In genomic region chr14:93943052-93943451, GRCh38 we compare ENCODE assay signal across 19 cellular contexts. TPM values are rescaled to one million over a fixed set of nuclear protein-coding genes. Genes with fewer than 3 reads are reported as not detected.
DNase-seq lines count a peak whose midpoint lies in the region; ATAC-seq and TF ChIP-seq lines count a peak whose summit lies in the region.
"Had no signal": no experiment of that assay in that cellular context is flagged by ENCODE, and none has a peak within 500 bp of the region (broad histone marks: within the 10 kb centered on the region; RNA-seq: fewer than 3 reads in every experiment).

No MANE protein-coding gene starts in this region.

- WGBS in esophagus muscularis mucosa, result 82% methylated on average over 10 of the region's 10 CpGs

- DNase-seq in Daoy (ENCODE audit: low read depth) (peak; percentile 71), NCI-H82 treated with DMSO at 0.1 percent for 48 hours (lab: John Stamatoyannopoulos, UW; ENCODE audit: unreplicated experiment) (peak; percentile 51), esophagus muscularis mucosa (ENCODE audit: extremely low spot score) (no peak), Karpas-422 (no peak)
- DNase-seq: activated CD4-positive, alpha-beta T cell treated with anti-CD3 and anti-CD28 coated beads, Interleukin-2, amount 10 ng/mL, durations not matched to agents 24 days and 14 days; activated effector memory CD4-positive, alpha-beta T cell treated with Interleukin-2 at 50 U/mL for 16 hours; CD4-positive, alpha-beta memory T cell; DMS79; KG1; NCI-H1048; NCI-H510A treated with DMSO at 0.1 percent for 48 hours had no signal

- H3K79me2 ChIP-seq in Karpas-422 (ENCODE audit: low read length), result no peaks in the 10 kb centered on the region
- H3K79me2 ChIP-seq: hepatocyte had no signal

- TF ChIP-seq POLR2A in esophagus muscularis mucosa (IDR thresholded peaks at IDR 0.05; ENCODE audit: low read depth), result no peak

- H4K20me1 ChIP-seq in Karpas-422 (ENCODE audit: insufficient read depth, low read depth, low read length), result peaks cover 10% of the 10 kb centered on the region; the same call in 1 of the 2 replicates

- H3K9me3 ChIP-seq in esophagus muscularis mucosa (no peaks in the 10 kb centered on the region), Karpas-422 (ENCODE audit: low read length) (no peaks in the 10 kb centered on the region)
- H3K9me3 ChIP-seq: suprapubic skin had no signal

- ATAC-seq in GM21825 (IDR thresholded peaks at IDR 0.05; ENCODE audit: unreplicated experiment) (no peak), GM21723 (IDR thresholded peaks at IDR 0.05; ENCODE audit: unreplicated experiment) (no peak), HG02852 (IDR thresholded peaks at IDR 0.05; ENCODE audit: unreplicated experiment) (no peak)

- peaks cover 0 to 10% (median 0%) of the 10 kb centered on the region in 4 donors for H3K27me3 ChIP-seq in esophagus muscularis mucosa
- peaks cover 2% of the 10 kb centered on the region for H3K27me3 ChIP-seq in rectal smooth muscle tissue (ENCODE audit: control insufficient read depth, insufficient read depth, low read length)
- no peaks in the 10 kb centered on the region for H3K27me3 ChIP-seq in Karpas-422 (ENCODE audit: low read length)

- H3K9me2 ChIP-seq in Karpas-422 (replicated peaks; ENCODE audit: insufficient read depth, low read length), result no peaks in the 10 kb centered on the region

- intact Hi-C loops in esophagus muscularis mucosa (cut with DNase I), result no loop called here

- no peak overlapping the region for H3K4me2 ChIP-seq in Karpas-422 (ENCODE audit: low read depth, low read length, poor library complexity, severe bottlenecking)
- H3K4me2 ChIP-seq: hepatocyte had no signal

- no peak overlapping the region for H3K4me3 ChIP-seq in esophagus muscularis mucosa
- H3K4me3 ChIP-seq in rectal smooth muscle tissue (ENCODE audit: low read length), result no peak overlapping the region
- no peak overlapping the region for H3K4me3 ChIP-seq in Karpas-422 (ENCODE audit: low read length)
- H3K4me3 ChIP-seq: hepatocyte, suprapubic skin had no signal

- TF ChIP-seq EP300 in esophagus muscularis mucosa (IDR thresholded peaks at IDR 0.05), result no peak

- H3K9ac ChIP-seq in rectal smooth muscle tissue (ENCODE audit: low read length) (no peak overlapping the region), Karpas-422 (ENCODE audit: low read length) (no peak overlapping the region)

- H3K27ac ChIP-seq in esophagus muscularis mucosa (replicated peaks in 1 of 4) (peak overlapping the region; percentile 80 to 94 (median 88)), rectal smooth muscle tissue (ENCODE audit: low read depth, low read length) (peak overlapping the region; percentile 5), Karpas-422 (ENCODE audit: low read length) (no peak overlapping the region)
- H3K27ac ChIP-seq: hepatocyte, suprapubic skin had no signal

- no peak for TF ChIP-seq CTCF in esophagus muscularis mucosa (IDR thresholded peaks at IDR 0.05)

- peaks cover 12 to 51% (median 42%) of the 10 kb centered on the region in 4 donors for H3K36me3 ChIP-seq in esophagus muscularis mucosa
- H3K36me3 ChIP-seq in rectal smooth muscle tissue (ENCODE audit: control insufficient read depth, insufficient read depth, low read length), result peaks cover 16% of the 10 kb centered on the region
- H3K36me3 ChIP-seq in Karpas-422 (ENCODE audit: insufficient read depth, low read length), result no peaks in the 10 kb centered on the region
- H3K36me3 ChIP-seq: suprapubic skin had no signal

- H2AFZ ChIP-seq in Karpas-422 (ENCODE audit: low read length), result no peak overlapping the region
- H2AFZ ChIP-seq: hepatocyte had no signal

- H3K4me1 ChIP-seq in esophagus muscularis mucosa, result peaks cover 37 to 81% (median 76%) of the 10 kb centered on the region in 4 donors
- no peaks in the 10 kb centered on the region for H3K4me1 ChIP-seq in rectal smooth muscle tissue (ENCODE audit: control insufficient read depth, insufficient read depth, low read length)
- H3K4me1 ChIP-seq in Karpas-422 (ENCODE audit: low read length), result no peaks in the 10 kb centered on the region

RNA-seq across cellular contexts. Expression of gene FAM181A, which starts 15.9 kb away (rescaled TPM):
- not detected in 2 replicates for total RNA-seq in Daoy (2014; rRNA removed; shearing (Covaris generic))
- total RNA-seq in esophagus muscularis mucosa, result not detected
- total RNA-seq in Karpas-422 (2014; rRNA removed; shearing (Covaris generic); ENCODE audit: low replicate concordance), result not detected in 2 replicates
- total RNA-seq: activated CD4-positive, alpha-beta T cell treated with anti-CD3 and anti-CD28 coated beads, Interleukin-2, amount 10 ng/mL, durations not matched to agents 24 days and 14 days; CD4-positive, alpha-beta memory T cell; hepatocyte; mesenteric fat pad; progenitor cell of endocrine pancreas; suprapubic skin had no signal

RNA-seq across cellular contexts. Expression of gene ASB2, which starts 33.3 kb away (rescaled TPM):
- total RNA-seq in Daoy (2014; rRNA removed; shearing (Covaris generic)), result 1.8 and 3.0 TPM in 2 replicates
- total RNA-seq in esophagus muscularis mucosa, result 100 to 1,000 TPM in 3 of 4 donors, 10 to 100 TPM in 1; 53.5 to 164 (median 105) TPM
- total RNA-seq in Karpas-422 (2014; rRNA removed; shearing (Covaris generic); ENCODE audit: low replicate concordance), result 0.69 and 2.3 TPM in 2 replicates
- total RNA-seq: progenitor cell of endocrine pancreas had no signal

RNA-seq across cellular contexts. Expression of gene CCDC197, which starts 54.0 kb away (rescaled TPM):
- total RNA-seq in Daoy (2014; rRNA removed; shearing (Covaris generic)), result not detected in 2 replicates
- not detected for total RNA-seq in esophagus muscularis mucosa
- total RNA-seq in Karpas-422 (2014; rRNA removed; shearing (Covaris generic); ENCODE audit: low replicate concordance), result not detected in 2 replicates
- total RNA-seq: activated CD4-positive, alpha-beta T cell treated with anti-CD3 and anti-CD28 coated beads, Interleukin-2, amount 10 ng/mL, durations not matched to agents 24 days and 14 days; CD4-positive, alpha-beta memory T cell; hepatocyte; mesenteric fat pad; progenitor cell of endocrine pancreas; suprapubic skin had no signal

Comparison
In these comparisons a context has a peak if more than half of its experiments do, and no peak if none do; other contexts are left out.
1. DNase-seq: peak in Daoy (single experiment) and NCI-H82 treated with DMSO at 0.1 percent for 48 hours (single experiment); none in esophagus muscularis mucosa (single experiment) and Karpas-422 (single experiment).
2. RNA of gene ASB2, which starts 33.3 kb away (total RNA-seq): 53.5 to 164 TPM in esophagus muscularis mucosa; 0.69 to 2.3 TPM in Karpas-422 and 1.8 to 3.0 TPM in Daoy; every median in the first group is over 10 times any median in the second.